26 cellular contexts compared by ENCODE assay signal in genomic region chr4:155657985-155658384, GRCh38.
"Had no signal": no experiment of that assay in that cellular context is flagged by ENCODE, and none has a peak within 500 bp of the region (broad histone marks: within the 10 kb centered on the region; RNA-seq: fewer than 3 reads in every experiment).

No MANE protein-coding gene starts in this region.

- H3K27me3 ChIP-seq: left lung, neutrophil, right atrium auricular region, suprapubic skin, tibial artery, upper lobe of right lung had no signal

- H3K27ac ChIP-seq: lower lobe of right lung, neural progenitor cell, neutrophil, spleen, suprapubic skin, tibial artery, upper lobe of right lung had no signal

- H2AFZ ChIP-seq: neural progenitor cell had no signal

- H3K36me3 ChIP-seq: left lung, lower lobe of right lung, neural progenitor cell, neutrophil, right atrium auricular region, spleen, suprapubic skin, thoracic aorta, tibial artery, upper lobe of right lung had no signal

- H3K9me3 ChIP-seq: left lung, lower lobe of right lung, neutrophil, suprapubic skin, tibial artery, upper lobe of right lung had no signal

- DNase-seq: hippocampal formation; left colon; left lung; lower lobe of right lung; mammary epithelial cell; mesendoderm; naive B cell; natural killer cell; nephron progenitor cell; occipital lobe; spleen; stimulated activated CD4-positive, alpha-beta T cell treated with anti-CD3 and anti-CD28 coated beads, Interleukin-4, amount 100 ng/mL, for 24 hours; stimulated activated naive CD4-positive, alpha-beta T cell; tibial artery; trophoblast cell; upper lobe of right lung had no signal

- FAIRE-seq: keratinocyte, urothelium cell line had no signal

- H3K4me1 ChIP-seq: left lung, neural progenitor cell, spleen, suprapubic skin, upper lobe of right lung had no signal

- H3K4me2 ChIP-seq: neural progenitor cell had no signal

- H3K4me3 ChIP-seq: left lung, lower lobe of right lung, neural progenitor cell, right atrium auricular region, skin epidermis, spleen, suprapubic skin, thoracic aorta, tibial artery, upper lobe of right lung had no signal

- H3K9ac ChIP-seq: neural progenitor cell had no signal

- ATAC-seq: left colon; left lung; lower lobe of right lung; natural killer cell; sciatic nerve; stimulated activated effector memory CD8-positive, alpha-beta T cell treated with anti-CD3 and anti-CD28 coated beads, Interleukin-12 subunit alpha, Interleukin-12 subunit beta, amount 100 ng/mL, for 72 hours; upper lobe of right lung had no signal
